1 cellular context compared by ENCODE assay signal in the genomic region with DNA sequence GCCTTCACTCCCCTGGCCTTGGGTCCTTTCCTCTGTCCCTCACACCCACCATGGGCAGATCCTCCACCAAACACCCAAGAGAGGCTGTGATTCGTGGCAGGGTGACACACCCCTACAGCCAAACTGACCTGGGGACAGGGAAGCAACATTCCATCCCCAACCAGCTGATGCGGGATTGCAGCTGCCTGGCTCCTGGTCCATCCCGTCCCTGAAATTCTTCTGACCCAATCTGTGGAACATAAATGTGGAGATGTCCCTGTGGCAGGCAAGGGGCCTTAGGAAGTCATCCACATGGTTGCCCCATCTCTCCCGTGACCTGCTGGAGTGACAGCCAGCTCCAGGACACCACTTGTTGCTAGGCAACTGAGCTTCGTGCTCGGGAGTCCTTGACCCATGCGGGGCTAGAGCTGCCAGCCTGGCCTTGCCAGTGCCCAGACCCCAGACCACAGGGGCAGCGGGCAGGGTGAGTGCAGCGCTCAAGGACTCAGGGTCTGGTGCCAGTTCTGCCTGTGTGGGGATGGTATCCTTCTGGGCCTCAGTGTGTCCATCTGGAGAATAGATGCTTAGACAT.
TF ChIP-seq lines count a peak whose summit lies in the region.

No MANE protein-coding gene starts in this region.

TF ChIP-seq in IMR-90, 13 proteins besides CTCF, POLR2A, EP300 and RAD21:
- no peak for TF ChIP-seq BHLHE40 (IDR thresholded peaks at IDR 0.05; ENCODE audit: low read depth, low read length)
- TF ChIP-seq FOS (IDR thresholded peaks at IDR 0.05; ENCODE audit: low read depth, low read length), result no peak
- no peak for TF ChIP-seq CEBPB (IDR thresholded peaks at IDR 0.05; ENCODE audit: low read depth, low read length)
- TF ChIP-seq CHD1 (IDR thresholded peaks at IDR 0.05; ENCODE audit: low read depth, low read length), result no peak
- no peak for TF ChIP-seq RFX5 (IDR thresholded peaks at IDR 0.05; ENCODE audit: low read depth, low read length)
- TF ChIP-seq MAFK (IDR thresholded peaks at IDR 0.05; ENCODE audit: low read depth, low read length), result no peak
- TF ChIP-seq, protein P1, sequence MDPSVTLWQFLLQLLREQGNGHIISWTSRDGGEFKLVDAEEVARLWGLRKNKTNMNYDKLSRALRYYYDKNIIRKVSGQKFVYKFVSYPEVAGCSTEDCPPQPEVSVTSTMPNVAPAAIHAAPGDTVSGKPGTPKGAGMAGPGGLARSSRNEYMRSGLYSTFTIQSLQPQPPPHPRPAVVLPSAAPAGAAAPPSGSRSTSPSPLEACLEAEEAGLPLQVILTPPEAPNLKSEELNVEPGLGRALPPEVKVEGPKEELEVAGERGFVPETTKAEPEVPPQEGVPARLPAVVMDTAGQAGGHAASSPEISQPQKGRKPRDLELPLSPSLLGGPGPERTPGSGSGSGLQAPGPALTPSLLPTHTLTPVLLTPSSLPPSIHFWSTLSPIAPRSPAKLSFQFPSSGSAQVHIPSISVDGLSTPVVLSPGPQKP (IDR thresholded peaks at IDR 0.05; ENCODE audit: borderline replicate concordance, low read depth, low read length), result no peak
- no peak for TF ChIP-seq NFE2L2 (IDR thresholded peaks at IDR 0.05; ENCODE audit: low read depth, low read length)
- no peak for TF ChIP-seq MAZ (IDR thresholded peaks at IDR 0.05; ENCODE audit: borderline replicate concordance, low read depth, low read length)
- TF ChIP-seq MXI1 (IDR thresholded peaks at IDR 0.05; ENCODE audit: borderline replicate concordance, low read depth, low read length), result no peak
- no peak for TF ChIP-seq RCOR1 (IDR thresholded peaks at IDR 0.05; ENCODE audit: insufficient replicate concordance, low read length)
- TF ChIP-seq SMC3 (IDR thresholded peaks at IDR 0.05; ENCODE audit: low read depth, low read length), result no peak
- TF ChIP-seq, protein P2, sequence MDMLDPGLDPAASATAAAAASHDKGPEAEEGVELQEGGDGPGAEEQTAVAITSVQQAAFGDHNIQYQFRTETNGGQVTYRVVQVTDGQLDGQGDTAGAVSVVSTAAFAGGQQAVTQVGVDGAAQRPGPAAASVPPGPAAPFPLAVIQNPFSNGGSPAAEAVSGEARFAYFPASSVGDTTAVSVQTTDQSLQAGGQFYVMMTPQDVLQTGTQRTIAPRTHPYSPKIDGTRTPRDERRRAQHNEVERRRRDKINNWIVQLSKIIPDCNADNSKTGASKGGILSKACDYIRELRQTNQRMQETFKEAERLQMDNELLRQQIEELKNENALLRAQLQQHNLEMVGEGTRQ (IDR thresholded peaks at IDR 0.05; ENCODE audit: low read depth, low read length), result no peak
